ENCODE assay signal across 8 cellular contexts in the genomic region with DNA sequence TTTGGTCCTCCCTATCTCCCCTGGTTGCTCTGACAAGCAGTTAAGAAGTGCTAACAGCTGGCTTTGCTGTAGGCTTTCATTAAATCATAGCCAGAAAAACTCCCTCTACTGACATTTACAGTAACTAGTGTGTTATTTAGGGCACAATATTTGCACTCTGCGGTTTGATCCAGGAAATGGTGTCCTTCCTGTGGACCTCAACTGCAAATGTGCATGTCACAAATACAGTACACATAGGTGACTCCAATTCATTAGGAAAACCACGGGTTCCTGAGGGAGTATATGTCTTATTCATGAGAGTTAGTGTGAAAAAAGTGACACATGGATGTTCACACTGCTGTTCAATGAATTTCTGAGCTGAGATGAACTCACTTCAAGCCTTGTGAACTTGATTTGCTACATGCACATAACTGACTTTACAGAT.
DNase-seq lines count a peak whose midpoint lies in the region; ATAC-seq and TF ChIP-seq lines count a peak whose summit lies in the region.

No MANE protein-coding gene starts in this region.

- H3K4me3 Mint-ChIP-seq in glutamatergic neuron (ENCODE audit: unreplicated experiment) (no peak overlapping the region), type B pancreatic cell (peak overlapping the region; percentile 46)

- peak overlapping the region; percentile 54 for H3K27ac Mint-ChIP-seq in glutamatergic neuron (ENCODE audit: unreplicated experiment)
- peak overlapping the region; percentile 74 for H3K27ac Mint-ChIP-seq in type B pancreatic cell

- H3K4me1 Mint-ChIP-seq in glutamatergic neuron (ENCODE audit: low read depth, unreplicated experiment) (peaks cover 31% of the 10 kb centered on the region), type B pancreatic cell (ENCODE audit: unreplicated experiment) (peaks cover 52% of the 10 kb centered on the region)

- DNase-seq in SIG-M5 treated with dmso at 0.1 percent for 504 hours (lab: John Stamatoyannopoulos, UW; ENCODE audit: unreplicated experiment) (peak; percentile 83), SIG-M5 (lab: John Stamatoyannopoulos, UW) (no peak), KBM-7 (peak; percentile 73), SW480 (ENCODE audit: low spot score) (peak; percentile 91), glutamatergic neuron (no peak), type B pancreatic cell (ENCODE audit: extremely low spot score, unreplicated experiment) (no peak), cerebellar nuclear complex (lab: John Stamatoyannopoulos, UW) (no peak)

- in situ Hi-C loops in KBM-7 (cut with MboI; ENCODE audit: low pct_unique_long_range_greater_than_20kb, low sequenced_read_pairs), result no loop called here

- H3K9me3 Mint-ChIP-seq in glutamatergic neuron (ENCODE audit: unreplicated experiment) (peaks cover 3% of the 10 kb centered on the region), type B pancreatic cell (no peaks in the 10 kb centered on the region)

- H3K36me3 Mint-ChIP-seq in glutamatergic neuron (ENCODE audit: unreplicated experiment) (peaks cover 4% of the 10 kb centered on the region), type B pancreatic cell (peaks cover 15% of the 10 kb centered on the region)

- TF ChIP-seq CTCF in glutamatergic neuron (IDR thresholded peaks at IDR 0.05; ENCODE audit: partially characterized antibody, unreplicated experiment), result no peak
- TF ChIP-seq CTCF in type B pancreatic cell (conservative IDR thresholded peaks at IDR 0.05), result no peak

- H3K27me3 Mint-ChIP-seq in glutamatergic neuron (ENCODE audit: unreplicated experiment) (peaks cover 4% of the 10 kb centered on the region), type B pancreatic cell (no peaks in the 10 kb centered on the region)

- peak; percentile 87 for ATAC-seq in GM21717 (IDR thresholded peaks at IDR 0.05; ENCODE audit: unreplicated experiment)

Comparison
In these comparisons a context has a peak if more than half of its experiments do, and no peak if none do; other contexts are left out.
1. DNase-seq: peak in SIG-M5 treated with dmso at 0.1 percent for 504 hours (single experiment), KBM-7 (single experiment) and SW480 (single experiment); none in SIG-M5 (single experiment), glutamatergic neuron (single experiment), type B pancreatic cell (single experiment) and cerebellar nuclear complex (0 of 2).